In genomic region chr6:7540595-7540994, GRCh38 we compare ENCODE assay signal across 9 cellular contexts. TPM values are rescaled to one million over a fixed set of nuclear protein-coding genes. Genes with fewer than 3 reads are reported as not detected.
DNase-seq lines count a peak whose midpoint lies in the region; ATAC-seq and TF ChIP-seq lines count a peak whose summit lies in the region.
"Had no signal": no experiment of that assay in that cellular context is flagged by ENCODE, and none has a peak within 500 bp of the region (broad histone marks: within the 10 kb centered on the region; RNA-seq: fewer than 3 reads in every experiment).

No MANE protein-coding gene starts in this region.

- H3K9me3 ChIP-seq in thyroid gland, result no peaks in the 10 kb centered on the region

- TF ChIP-seq CTCF in cardiac fibroblast (IDR thresholded peaks at IDR 0.05; ENCODE audit: low read depth, low read length), result no peak
- TF ChIP-seq CTCF in thyroid gland (IDR thresholded peaks at IDR 0.05), result no peak
- no peak for TF ChIP-seq CTCF in lower leg skin (IDR thresholded peaks at IDR 0.05)

- H3K4me3 Mint-ChIP-seq in activated CD8-positive, alpha-beta memory T cell treated with anti-CD3 and anti-CD28 coated beads, Interleukin-2, amount 10 ng/mL, durations not matched to agents 7 days and 5 days, result peak overlapping the region; percentile 49

- ATAC-seq in activated CD8-positive, alpha-beta memory T cell treated with anti-CD3 and anti-CD28 coated beads, Interleukin-2, amount 10 ng/mL, durations not matched to agents 7 days and 5 days, result no peak
- ATAC-seq in HG03342 (IDR thresholded peaks at IDR 0.05; ENCODE audit: unreplicated experiment) (no peak), HG02678 (IDR thresholded peaks at IDR 0.05; ENCODE audit: unreplicated experiment) (no peak)

- no peak for DNase-seq in activated CD8-positive, alpha-beta memory T cell treated with anti-CD3 and anti-CD28 coated beads, Interleukin-2, amount 10 ng/mL, durations not matched to agents 7 days and 5 days
- DNase-seq in activated CD8-positive, alpha-beta memory T cell treated with anti-CD3 and anti-CD28 coated beads, Interleukin-2, amount 50 U/mL, for 4 hours, result no peak
- DNase-seq in cardiac fibroblast (ENCODE audit: low read depth in 2 of 2), result peak; percentile 5 to 41
- peak; percentile 81 for DNase-seq in left kidney (ENCODE audit: low read depth, low spot score)
- peak; percentile 59 to 65 for DNase-seq in thyroid gland
- no peak for DNase-seq in lower leg skin (ENCODE audit: low spot score in 2 of 2)
- DNase-seq: DMS 273 treated with DMSO at 0.1 percent for 48 hours had no signal

- CTCF ChIA-PET in activated CD8-positive, alpha-beta memory T cell treated with anti-CD3 and anti-CD28 coated beads, Interleukin-2, amount 10 ng/mL, durations not matched to agents 7 days and 5 days (lab: Charles Lee), result no interaction called here

- TF ChIP-seq POLR2A in thyroid gland (IDR thresholded peaks at IDR 0.05), result no peak
- TF ChIP-seq POLR2A in lower leg skin (IDR thresholded peaks at IDR 0.05), result no peak

- WGBS in thyroid gland, 2 donors, result 46 to 51% methylated on average over 17 of the region's 17 CpGs
- WGBS in lower leg skin, 2 donors, result 17 to 21% methylated on average over 17 of the region's 17 CpGs

- no peak overlapping the region for H3K4me3 ChIP-seq in cardiac fibroblast (replicated peaks in 1 of 2; ENCODE audit: low read depth in 2 of 2, low read length in 2 of 2)
- H3K4me3 ChIP-seq in thyroid gland (replicated peaks in 1 of 3), result no peak overlapping the region
- no peak overlapping the region for H3K4me3 ChIP-seq in lower leg skin (ENCODE audit: low read depth, poor library complexity, severe bottlenecking)

- peaks cover 8 to 11% of the 10 kb centered on the region in 2 donors for H3K4me1 ChIP-seq in thyroid gland

- H3K9me3 Mint-ChIP-seq in activated CD8-positive, alpha-beta memory T cell treated with anti-CD3 and anti-CD28 coated beads, Interleukin-2, amount 10 ng/mL, durations not matched to agents 7 days and 5 days (ENCODE audit: low read depth), result no peaks in the 10 kb centered on the region

- H3K36me3 Mint-ChIP-seq in activated CD8-positive, alpha-beta memory T cell treated with anti-CD3 and anti-CD28 coated beads, Interleukin-2, amount 10 ng/mL, durations not matched to agents 7 days and 5 days, result no peaks in the 10 kb centered on the region

- no peaks in the 10 kb centered on the region for H3K27me3 ChIP-seq in thyroid gland

- H3K27ac ChIP-seq in thyroid gland, result peak overlapping the region; percentile 94 to 98 (median 95)

- peaks cover 84% of the 10 kb centered on the region for H3K27me3 Mint-ChIP-seq in activated CD8-positive, alpha-beta memory T cell treated with anti-CD3 and anti-CD28 coated beads, Interleukin-2, amount 10 ng/mL, durations not matched to agents 7 days and 5 days

- H3K27ac Mint-ChIP-seq in activated CD8-positive, alpha-beta memory T cell treated with anti-CD3 and anti-CD28 coated beads, Interleukin-2, amount 10 ng/mL, durations not matched to agents 7 days and 5 days, result no peak overlapping the region

- intact Hi-C loops in thyroid gland (cut with DNase I), result no loop called here
- intact Hi-C loops in lower leg skin (cut with DNase I; ENCODE audit: low total_unique reads), result no loop called here

- H3K36me3 ChIP-seq in thyroid gland, result no peaks in the 10 kb centered on the region

- H3K4me1 Mint-ChIP-seq in activated CD8-positive, alpha-beta memory T cell treated with anti-CD3 and anti-CD28 coated beads, Interleukin-2, amount 10 ng/mL, durations not matched to agents 7 days and 5 days, result peaks cover 11% of the 10 kb centered on the region

RNA-seq across cellular contexts. Expression of gene DSP, which starts 0.9 kb away (rescaled TPM):
- under 1 TPM; 0.09 to 0.12 TPM for total RNA-seq in activated CD8-positive, alpha-beta memory T cell treated with anti-CD3 and anti-CD28 coated beads, Interleukin-2, amount 10 ng/mL, durations not matched to agents 7 days and 5 days
- total RNA-seq in thyroid gland (100 to 1,000 TPM; 122 to 176 (median 145) TPM), lower leg skin (1,000 to 10,000 TPM; 2,143 to 2,497 (median 2,321) TPM)

RNA-seq across cellular contexts. Expression of gene SNRNP48, which starts 49.4 kb away (rescaled TPM):
- total RNA-seq in activated CD8-positive, alpha-beta memory T cell treated with anti-CD3 and anti-CD28 coated beads, Interleukin-2, amount 10 ng/mL, durations not matched to agents 7 days and 5 days, result 10 to 100 TPM; 14.3 to 15.1 TPM
- 10 to 100 TPM; 11.2 to 28.8 (median 20.1) TPM for total RNA-seq in thyroid gland
- total RNA-seq in lower leg skin, result 10 to 100 TPM in 2 of 4 donors, 1 to 10 TPM in 2; 8.8 to 15.3 (median 10.7) TPM

Comparison
In these comparisons a context has a peak if more than half of its experiments do, and no peak if none do; other contexts are left out.
1. DNase-seq: peak in cardiac fibroblast (2 of 2), left kidney (single experiment) and thyroid gland (2 of 2); none in activated CD8-positive, alpha-beta memory T cell treated with anti-CD3 and anti-CD28 coated beads, Interleukin-2, amount 10 ng/mL, durations not matched to agents 7 days and 5 days (single experiment), activated CD8-positive, alpha-beta memory T cell treated with anti-CD3 and anti-CD28 coated beads, Interleukin-2, amount 50 U/mL, for 4 hours (single experiment) and lower leg skin (0 of 2).
2. RNA of gene DSP, which starts 0.9 kb away (total RNA-seq): 2,143 to 2,497 TPM in lower leg skin and 122 to 176 TPM in thyroid gland; 0.09 to 0.12 TPM in activated CD8-positive, alpha-beta memory T cell treated with anti-CD3 and anti-CD28 coated beads, Interleukin-2, amount 10 ng/mL, durations not matched to agents 7 days and 5 days; every median in the first group is over 100 times any median in the second.